Comparison of ENCODE assay signal across 8 cellular contexts in genomic region chr11:35343033-35343598, GRCh38.
DNase-seq lines count a peak whose midpoint lies in the region; ATAC-seq and FAIRE-seq lines count a peak whose summit lies in the region.

No MANE protein-coding gene starts in this region.

- ATAC-seq in HG03039 (IDR thresholded peaks at IDR 0.05; ENCODE audit: unreplicated experiment), result peak; percentile 60

- FAIRE-seq in GM19239 (lab: Jason Lieb, UNC), result peak; percentile 89

- H3K27ac ChIP-seq in caudate nucleus (ENCODE audit: low read depth, low read length), result no peak overlapping the region

- DNase-seq in GM19239 (ENCODE audit: insufficient read length, low spot score), result no peak
- DNase-seq in activated CD4-positive, alpha-beta T cell treated with anti-CD3 and anti-CD28 coated beads, Interleukin-2, amount 50 U/mL, for 24 hours (ENCODE audit: low read depth in 1 of 2, low spot score in 1 of 2), result peak; percentile 9 to 37
- peak; percentile 22 for DNase-seq in stimulated activated CD4-positive, alpha-beta T cell treated with anti-CD3 and anti-CD28 coated beads, Interleukin-2, amount 100 ng/mL, for 4 hours (ENCODE audit: low read depth)
- DNase-seq in caudate nucleus (lab: John Stamatoyannopoulos, UW), result no peak
- DNase-seq in NCI-H446 (lab: John Stamatoyannopoulos, UW), result no peak
- no peak for DNase-seq in COR-L47 (lab: John Stamatoyannopoulos, UW)
- no peak for DNase-seq in mesenteric fat pad (ENCODE audit: low spot score)

Comparison
In these comparisons a context has a peak if more than half of its experiments do, and no peak if none do; other contexts are left out.
1. DNase-seq: peak in activated CD4-positive, alpha-beta T cell treated with anti-CD3 and anti-CD28 coated beads, Interleukin-2, amount 50 U/mL, for 24 hours (2 of 2) and stimulated activated CD4-positive, alpha-beta T cell treated with anti-CD3 and anti-CD28 coated beads, Interleukin-2, amount 100 ng/mL, for 4 hours (single experiment); none in GM19239 (single experiment), caudate nucleus (0 of 61), NCI-H446 (0 of 2), COR-L47 (single experiment) and mesenteric fat pad (single experiment).